Comparison of ENCODE assay signal across 8 cellular contexts in genomic region chr6:111482959-111483735, GRCh38. TPM values are rescaled to one million over a fixed set of nuclear protein-coding genes. Genes with fewer than 3 reads are reported as not detected.
A peak's percentile ranks its signal among the peaks of the same experiment; 100 is the strongest.
DNase-seq lines count a peak whose midpoint lies in the region; ATAC-seq and TF ChIP-seq lines count a peak whose summit lies in the region.

REV3L (minus strand) TSS chr6:111483218; CDS start chr6:111482888, 330 bp downstream.

- no peaks in the 10 kb centered on the region for H3K27me3 ChIP-seq in RWPE2 (ENCODE audit: insufficient read depth, poor library complexity, severe bottlenecking)

- intact Hi-C loops in activated T-helper 2 cell treated with anti-CD3 and anti-CD28 coated beads, Interferon-gamma antibody, Interleukin-2, Interleukin-4, amounts not matched to agents 10 μg/mL and 5 μg/mL and 100 μg/mL, durations not matched to agents 14 hours and 24 hours and 36 hours (cut with micrococcal nuclease), result loop anchor here (1.0 to 10.0 kb wide), 7 partner anchors 9 to 666 kb away; partner anchors contain the start of genes AMD1, CDK19 and FYN

- H3K9me3 ChIP-seq in RWPE2 (ENCODE audit: severe bottlenecking), result no peaks in the 10 kb centered on the region

- H3K9me3 Mint-ChIP-seq in activated T-helper 2 cell treated with anti-CD3 and anti-CD28 coated beads, Interferon-gamma antibody, Interleukin-2, Interleukin-4, amounts not matched to agents 10 μg/mL and 5 μg/mL and 100 μg/mL, durations not matched to agents 14 hours and 24 hours and 36 hours, result peaks cover 7% of the 10 kb centered on the region
- no peaks in the 10 kb centered on the region for H3K9me3 Mint-ChIP-seq in nephron
- no peaks in the 10 kb centered on the region for H3K9me3 Mint-ChIP-seq in stimulated activated naive CD8-positive, alpha-beta T cell treated with anti-CD3 and anti-CD28 coated beads, Interleukin-15, Interleukin-2, amounts not matched to agents 100 ng/mL and 50 ng/mL, for 24 hours

- no peak for TF ChIP-seq CTCF in RWPE2 (IDR thresholded peaks at IDR 0.05; ENCODE audit: poor library complexity, severe bottlenecking)
- no peak for TF ChIP-seq CTCF in fibroblast of pulmonary artery (IDR thresholded peaks at IDR 0.05; ENCODE audit: low read length, missing control alignments)
- TF ChIP-seq CTCF in nephron (IDR thresholded peaks at IDR 0.05; ENCODE audit: unreplicated experiment in 3 of 3), result no peak

- H3K4me1 Mint-ChIP-seq in activated T-helper 2 cell treated with anti-CD3 and anti-CD28 coated beads, Interferon-gamma antibody, Interleukin-2, Interleukin-4, amounts not matched to agents 10 μg/mL and 5 μg/mL and 100 μg/mL, durations not matched to agents 14 hours and 24 hours and 36 hours (ENCODE audit: low read depth), result peaks cover 50% of the 10 kb centered on the region
- H3K4me1 Mint-ChIP-seq in nephron, result peaks cover 39% of the 10 kb centered on the region
- H3K4me1 Mint-ChIP-seq in stimulated activated naive CD8-positive, alpha-beta T cell treated with anti-CD3 and anti-CD28 coated beads, Interleukin-15, Interleukin-2, amounts not matched to agents 100 ng/mL and 50 ng/mL, for 24 hours (ENCODE audit: low read depth), result peaks cover 58% of the 10 kb centered on the region

- DNase-seq in DMS53 (lab: John Stamatoyannopoulos, UW) (peak; percentile 93), KBM-7 (peak; percentile 86), RWPE2 (ENCODE audit: low spot score) (peak; percentile 90), fibroblast of pulmonary artery (ENCODE audit: low read depth) (peak; percentile 88)
- peak; percentile 83 for DNase-seq in activated T-helper 2 cell treated with anti-CD3 and anti-CD28 coated beads, Interferon-gamma antibody, Interleukin-2, Interleukin-4, amounts not matched to agents 10 μg/mL and 5 μg/mL and 100 μg/mL, durations not matched to agents 14 hours and 24 hours and 36 hours (ENCODE audit: low spot score)

- peak within 1 kb of the TSS; percentile 75 for H3K4me3 ChIP-seq in RWPE2 (ENCODE audit: severe bottlenecking)
- H3K4me3 ChIP-seq in fibroblast of pulmonary artery (replicated peaks; ENCODE audit: low read depth, low read length), result peak within 1 kb of the TSS; percentile 67

- ATAC-seq in GM21619 (IDR thresholded peaks at IDR 0.05; ENCODE audit: unreplicated experiment), result peak; percentile 29
- ATAC-seq in RWPE2 (ENCODE audit: low read depth), result peak; percentile 40

- H3K27ac Mint-ChIP-seq in activated T-helper 2 cell treated with anti-CD3 and anti-CD28 coated beads, Interferon-gamma antibody, Interleukin-2, Interleukin-4, amounts not matched to agents 10 μg/mL and 5 μg/mL and 100 μg/mL, durations not matched to agents 14 hours and 24 hours and 36 hours, result peak within 1 kb of the TSS; percentile 97
- peak within 1 kb of the TSS; percentile 99 to 100 (median 99) for H3K27ac Mint-ChIP-seq in nephron
- H3K27ac Mint-ChIP-seq in stimulated activated naive CD8-positive, alpha-beta T cell treated with anti-CD3 and anti-CD28 coated beads, Interleukin-15, Interleukin-2, amounts not matched to agents 100 ng/mL and 50 ng/mL, for 24 hours, result peak within 1 kb of the TSS; percentile 99

- in situ Hi-C loops in KBM-7 (cut with MboI; ENCODE audit: low pct_unique_long_range_greater_than_20kb, low sequenced_read_pairs), result no loop called here

- peak within 1 kb of the TSS; percentile 93 for H3K4me3 Mint-ChIP-seq in activated T-helper 2 cell treated with anti-CD3 and anti-CD28 coated beads, Interferon-gamma antibody, Interleukin-2, Interleukin-4, amounts not matched to agents 10 μg/mL and 5 μg/mL and 100 μg/mL, durations not matched to agents 14 hours and 24 hours and 36 hours (ENCODE audit: low read depth)
- H3K4me3 Mint-ChIP-seq in nephron, result peak within 1 kb of the TSS; percentile 93 to 99 (median 96)
- H3K4me3 Mint-ChIP-seq in stimulated activated naive CD8-positive, alpha-beta T cell treated with anti-CD3 and anti-CD28 coated beads, Interleukin-15, Interleukin-2, amounts not matched to agents 100 ng/mL and 50 ng/mL, for 24 hours, result peak within 1 kb of the TSS; percentile 98

- peaks cover 35% of the 10 kb centered on the region for H3K4me1 ChIP-seq in RWPE2 (ENCODE audit: insufficient read depth, poor library complexity, severe bottlenecking)

- H3K36me3 ChIP-seq in RWPE2 (ENCODE audit: low read depth), result no peaks in the 10 kb centered on the region

- H3K36me3 Mint-ChIP-seq in activated T-helper 2 cell treated with anti-CD3 and anti-CD28 coated beads, Interferon-gamma antibody, Interleukin-2, Interleukin-4, amounts not matched to agents 10 μg/mL and 5 μg/mL and 100 μg/mL, durations not matched to agents 14 hours and 24 hours and 36 hours (ENCODE audit: low read depth), result peaks cover 25% of the 10 kb centered on the region
- peaks cover 17% of the 10 kb centered on the region for H3K36me3 Mint-ChIP-seq in nephron (ENCODE audit: low read depth)
- H3K36me3 Mint-ChIP-seq in stimulated activated naive CD8-positive, alpha-beta T cell treated with anti-CD3 and anti-CD28 coated beads, Interleukin-15, Interleukin-2, amounts not matched to agents 100 ng/mL and 50 ng/mL, for 24 hours (ENCODE audit: low read depth), result peaks cover 27% of the 10 kb centered on the region

- H3K27me3 Mint-ChIP-seq in activated T-helper 2 cell treated with anti-CD3 and anti-CD28 coated beads, Interferon-gamma antibody, Interleukin-2, Interleukin-4, amounts not matched to agents 10 μg/mL and 5 μg/mL and 100 μg/mL, durations not matched to agents 14 hours and 24 hours and 36 hours (ENCODE audit: low read depth), result no peaks in the 10 kb centered on the region
- no peaks in the 10 kb centered on the region for H3K27me3 Mint-ChIP-seq in nephron (ENCODE audit: low read depth)
- H3K27me3 Mint-ChIP-seq in stimulated activated naive CD8-positive, alpha-beta T cell treated with anti-CD3 and anti-CD28 coated beads, Interleukin-15, Interleukin-2, amounts not matched to agents 100 ng/mL and 50 ng/mL, for 24 hours, result no peaks in the 10 kb centered on the region

- peak within 1 kb of the TSS; percentile 89 for H3K27ac ChIP-seq in RWPE2 (ENCODE audit: poor library complexity, severe bottlenecking)

RNA-seq across cellular contexts. Expression of gene REV3L, which starts in this region (rescaled TPM):
- 19.4 and 23.8 TPM in 2 replicates for total RNA-seq in activated T-helper 2 cell treated with anti-CD3 and anti-CD28 coated beads, Interferon-gamma antibody, Interleukin-2, Interleukin-4, amounts not matched to agents 10 μg/mL and 5 μg/mL and 100 μg/mL, durations not matched to agents 14 hours and 24 hours and 36 hours

Comparison
In these comparisons a context has a peak if more than half of its experiments do, and no peak if none do; other contexts are left out.
1. Peak in every context shown above with its lines: DNase-seq, ATAC-seq, H3K4me3 ChIP-seq and H3K27ac ChIP-seq.